In the genomic region with DNA sequence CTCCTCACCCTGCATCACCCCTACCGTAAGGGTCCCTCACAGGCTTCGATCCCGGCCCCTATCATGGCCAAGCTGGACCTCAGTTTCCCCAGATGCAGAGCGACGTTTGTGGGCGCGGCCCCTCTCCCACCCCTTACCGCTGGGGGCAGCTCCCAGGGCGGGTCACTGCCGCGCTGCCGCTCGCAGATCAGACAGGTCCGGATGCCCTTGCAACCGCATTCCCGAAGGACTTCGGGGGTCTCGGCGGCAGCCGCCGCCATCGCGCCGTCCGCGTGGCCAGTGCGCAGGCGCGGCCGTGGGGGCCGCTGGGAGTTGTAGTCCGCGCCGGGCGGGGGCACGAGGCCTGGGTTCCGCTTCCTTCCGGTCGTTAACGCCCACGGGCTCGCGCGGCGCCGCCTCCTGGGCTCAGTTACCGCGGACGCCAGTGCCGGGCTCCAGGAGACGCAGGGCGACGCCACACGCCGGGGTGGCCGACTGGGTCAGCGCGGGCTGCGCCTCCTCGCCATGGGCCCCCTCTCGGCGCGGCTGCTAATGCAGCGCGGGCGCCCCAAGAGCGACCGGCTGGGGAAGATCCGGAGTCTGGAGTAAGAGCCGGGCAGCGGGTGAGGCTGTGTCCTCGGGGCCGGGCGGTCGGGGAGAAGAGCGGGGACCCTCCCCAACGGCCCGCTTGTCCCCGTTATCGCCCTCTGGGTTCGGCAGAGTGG, we compare ENCODE assay signal across 1 cellular context.
TF ChIP-seq lines count a peak whose summit lies in the region.

A gene with protein sequence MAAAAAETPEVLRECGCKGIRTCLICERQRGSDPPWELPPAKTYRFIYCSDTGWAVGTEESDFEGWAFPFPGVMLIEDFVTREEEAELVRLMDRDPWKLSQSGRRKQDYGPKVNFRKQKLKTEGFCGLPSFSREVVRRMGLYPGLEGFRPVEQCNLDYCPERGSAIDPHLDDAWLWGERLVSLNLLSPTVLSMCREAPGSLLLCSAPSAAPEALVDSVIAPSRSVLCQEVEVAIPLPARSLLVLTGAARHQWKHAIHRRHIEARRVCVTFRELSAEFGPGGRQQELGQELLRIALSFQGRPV (minus strand): TSS at position 287 of the 704 bp plus-strand sequence. CDS start 27 bp downstream, at position 260.
Gene LRWD1 (plus strand): TSS at position 408 of the 704 bp plus-strand sequence. CDS start 97 bp downstream, at position 505.

TF ChIP-seq in HepG2, 621 proteins besides CTCF, POLR2A, EP300 and RAD21 (continued from another document and continues in another):
- TF ChIP-seq ZNF614 (CRISPR knock-in tag; IDR thresholded peaks at IDR 0.05; ENCODE audit: borderline replicate concordance): peak; percentile 23; the same call in 1 of the 2 replicates
- TF ChIP-seq NAIF1 (CRISPR knock-in tag; IDR thresholded peaks at IDR 0.05; ENCODE audit: borderline replicate concordance): no peak
- no peak for TF ChIP-seq NCOA2 (CRISPR knock-in tag; IDR thresholded peaks at IDR 0.05)
- no peak for TF ChIP-seq ZNF597 (CRISPR knock-in tag; IDR thresholded peaks at IDR 0.05)
- TF ChIP-seq YEATS4 (CRISPR knock-in tag; IDR thresholded peaks at IDR 0.05; ENCODE audit: borderline replicate concordance): peak; percentile 84; the same call in 1 of the 2 replicates
- TF ChIP-seq RBAK (CRISPR knock-in tag; IDR thresholded peaks at IDR 0.05): no peak
- no peak for TF ChIP-seq SIX4 (CRISPR knock-in tag; IDR thresholded peaks at IDR 0.05)
- TF ChIP-seq GATA4 (IDR thresholded peaks at IDR 0.05; ENCODE audit: borderline replicate concordance, low read depth): no peak
- TF ChIP-seq, protein P1, sequence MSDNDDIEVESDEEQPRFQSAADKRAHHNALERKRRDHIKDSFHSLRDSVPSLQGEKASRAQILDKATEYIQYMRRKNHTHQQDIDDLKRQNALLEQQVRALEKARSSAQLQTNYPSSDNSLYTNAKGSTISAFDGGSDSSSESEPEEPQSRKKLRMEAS (IDR thresholded peaks at IDR 0.05): peak; percentile 93
- TF ChIP-seq GFI1 (CRISPR knock-in tag; IDR thresholded peaks at IDR 0.05; ENCODE audit: borderline replicate concordance): no peak
- TF ChIP-seq, protein P2, sequence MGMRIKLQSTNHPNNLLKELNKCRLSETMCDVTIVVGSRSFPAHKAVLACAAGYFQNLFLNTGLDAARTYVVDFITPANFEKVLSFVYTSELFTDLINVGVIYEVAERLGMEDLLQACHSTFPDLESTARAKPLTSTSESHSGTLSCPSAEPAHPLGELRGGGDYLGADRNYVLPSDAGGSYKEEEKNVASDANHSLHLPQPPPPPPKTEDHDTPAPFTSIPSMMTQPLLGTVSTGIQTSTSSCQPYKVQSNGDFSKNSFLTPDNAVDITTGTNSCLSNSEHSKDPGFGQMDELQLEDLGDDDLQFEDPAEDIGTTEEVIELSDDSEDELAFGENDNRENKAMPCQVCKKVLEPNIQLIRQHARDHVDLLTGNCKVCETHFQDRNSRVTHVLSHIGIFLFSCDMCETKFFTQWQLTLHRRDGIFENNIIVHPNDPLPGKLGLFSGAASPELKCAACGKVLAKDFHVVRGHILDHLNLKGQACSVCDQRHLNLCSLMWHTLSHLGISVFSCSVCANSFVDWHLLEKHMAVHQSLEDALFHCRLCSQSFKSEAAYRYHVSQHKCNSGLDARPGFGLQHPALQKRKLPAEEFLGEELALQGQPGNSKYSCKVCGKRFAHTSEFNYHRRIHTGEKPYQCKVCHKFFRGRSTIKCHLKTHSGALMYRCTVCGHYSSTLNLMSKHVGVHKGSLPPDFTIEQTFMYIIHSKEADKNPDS (CRISPR knock-in tag; IDR thresholded peaks at IDR 0.05): no peak; the same call in 1 of the 2 replicates
- no peak; the same call in 1 of the 2 replicates for TF ChIP-seq ZMYM3 (CRISPR knock-in tag; IDR thresholded peaks at IDR 0.05)
- no peak for TF ChIP-seq BCL6 (CRISPR knock-in tag; IDR thresholded peaks at IDR 0.05)
- TF ChIP-seq PHF21A (CRISPR knock-in tag; IDR thresholded peaks at IDR 0.05): no peak
- no peak for TF ChIP-seq IKZF4 (CRISPR knock-in tag; IDR thresholded peaks at IDR 0.05; ENCODE audit: borderline replicate concordance, low read depth, not compliant biosample characterization)
- TF ChIP-seq ZNF235 (CRISPR knock-in tag; IDR thresholded peaks at IDR 0.05; ENCODE audit: borderline replicate concordance): no peak
- TF ChIP-seq, protein P3, sequence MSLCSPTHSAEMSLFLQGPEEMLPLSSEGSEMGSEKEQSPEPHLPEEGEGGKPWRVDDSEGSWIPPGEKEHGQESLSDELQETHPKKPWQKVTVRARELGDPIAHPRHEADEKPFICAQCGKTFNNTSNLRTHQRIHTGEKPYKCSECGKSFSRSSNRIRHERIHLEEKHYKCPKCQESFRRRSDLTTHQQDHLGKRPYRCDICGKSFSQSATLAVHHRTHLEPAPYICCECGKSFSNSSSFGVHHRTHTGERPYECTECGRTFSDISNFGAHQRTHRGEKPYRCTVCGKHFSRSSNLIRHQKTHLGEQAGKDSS (CRISPR knock-in tag; IDR thresholded peaks at IDR 0.05; ENCODE audit: borderline replicate concordance, low read depth): 0 out of 2 replicates have a peak, but pooled peaks have one; percentile 51
- TF ChIP-seq, protein P4, sequence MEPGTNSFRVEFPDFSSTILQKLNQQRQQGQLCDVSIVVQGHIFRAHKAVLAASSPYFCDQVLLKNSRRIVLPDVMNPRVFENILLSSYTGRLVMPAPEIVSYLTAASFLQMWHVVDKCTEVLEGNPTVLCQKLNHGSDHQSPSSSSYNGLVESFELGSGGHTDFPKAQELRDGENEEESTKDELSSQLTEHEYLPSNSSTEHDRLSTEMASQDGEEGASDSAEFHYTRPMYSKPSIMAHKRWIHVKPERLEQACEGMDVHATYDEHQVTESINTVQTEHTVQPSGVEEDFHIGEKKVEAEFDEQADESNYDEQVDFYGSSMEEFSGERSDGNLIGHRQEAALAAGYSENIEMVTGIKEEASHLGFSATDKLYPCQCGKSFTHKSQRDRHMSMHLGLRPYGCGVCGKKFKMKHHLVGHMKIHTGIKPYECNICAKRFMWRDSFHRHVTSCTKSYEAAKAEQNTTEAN (CRISPR knock-in tag; conservative IDR thresholded peaks at IDR 0.05): 0 out of 2 replicates have a peak, but pooled peaks have one; percentile 16
- TF ChIP-seq KDM4B (CRISPR knock-in tag; IDR thresholded peaks at IDR 0.05): no peak; the same call in 1 of the 2 replicates
- no peak for TF ChIP-seq ZNF496 (CRISPR knock-in tag; IDR thresholded peaks at IDR 0.05; ENCODE audit: insufficient replicate concordance)
- no peak for TF ChIP-seq REST (IDR thresholded peaks at IDR 0.05; ENCODE audit: borderline replicate concordance in 1 of 2, low read depth in 1 of 2, low read length in 2 of 2)
- no peak for TF ChIP-seq ZBTB20 (CRISPR knock-in tag; IDR thresholded peaks at IDR 0.05; ENCODE audit: borderline replicate concordance, low read depth)
- TF ChIP-seq PAWR (CRISPR knock-in tag; IDR thresholded peaks at IDR 0.05; ENCODE audit: borderline replicate concordance): no peak
- no peak for TF ChIP-seq ZNF740 (CRISPR knock-in tag; IDR thresholded peaks at IDR 0.05)
- no peak for TF ChIP-seq ZBTB21 (CRISPR knock-in tag; IDR thresholded peaks at IDR 0.05)
- TF ChIP-seq NR2F6 (IDR thresholded peaks at IDR 0.05): no peak
- no peak for TF ChIP-seq NR2F6 (CRISPR knock-in tag; IDR thresholded peaks at IDR 0.05)
- no peak for TF ChIP-seq KDM1A (CRISPR knock-in tag; IDR thresholded peaks at IDR 0.05)
- TF ChIP-seq PAF1 (CRISPR knock-in tag; IDR thresholded peaks at IDR 0.05): no peak
- TF ChIP-seq RAD51 (IDR thresholded peaks at IDR 0.05; ENCODE audit: borderline replicate concordance): no peak
- TF ChIP-seq NR2F2 (IDR thresholded peaks at IDR 0.05; ENCODE audit: borderline replicate concordance, low read depth): no peak
- TF ChIP-seq ISL2 (CRISPR knock-in tag; IDR thresholded peaks at IDR 0.05): 0 out of 2 replicates have a peak, but pooled peaks have one; percentile 24
- no peak for TF ChIP-seq MYNN (CRISPR knock-in tag; IDR thresholded peaks at IDR 0.05; ENCODE audit: low read depth)
- TF ChIP-seq ZNF674 (CRISPR knock-in tag; IDR thresholded peaks at IDR 0.05; ENCODE audit: low read depth): no peak
- TF ChIP-seq ZNF33B (CRISPR knock-in tag; IDR thresholded peaks at IDR 0.05): no peak
- TF ChIP-seq KDM6A (CRISPR knock-in tag; IDR thresholded peaks at IDR 0.05; ENCODE audit: low read depth): peak; percentile 12; the same call in 1 of the 2 replicates
- TF ChIP-seq CC2D1A (CRISPR knock-in tag; IDR thresholded peaks at IDR 0.05): no peak
- no peak for TF ChIP-seq SNAPC2 (CRISPR knock-in tag; IDR thresholded peaks at IDR 0.05)
- no peak for TF ChIP-seq ZNF251 (CRISPR knock-in tag; IDR thresholded peaks at IDR 0.05)
- TF ChIP-seq SAP130 (CRISPR knock-in tag; IDR thresholded peaks at IDR 0.05; ENCODE audit: low read depth): peak; percentile 96
- TF ChIP-seq, protein P5, sequence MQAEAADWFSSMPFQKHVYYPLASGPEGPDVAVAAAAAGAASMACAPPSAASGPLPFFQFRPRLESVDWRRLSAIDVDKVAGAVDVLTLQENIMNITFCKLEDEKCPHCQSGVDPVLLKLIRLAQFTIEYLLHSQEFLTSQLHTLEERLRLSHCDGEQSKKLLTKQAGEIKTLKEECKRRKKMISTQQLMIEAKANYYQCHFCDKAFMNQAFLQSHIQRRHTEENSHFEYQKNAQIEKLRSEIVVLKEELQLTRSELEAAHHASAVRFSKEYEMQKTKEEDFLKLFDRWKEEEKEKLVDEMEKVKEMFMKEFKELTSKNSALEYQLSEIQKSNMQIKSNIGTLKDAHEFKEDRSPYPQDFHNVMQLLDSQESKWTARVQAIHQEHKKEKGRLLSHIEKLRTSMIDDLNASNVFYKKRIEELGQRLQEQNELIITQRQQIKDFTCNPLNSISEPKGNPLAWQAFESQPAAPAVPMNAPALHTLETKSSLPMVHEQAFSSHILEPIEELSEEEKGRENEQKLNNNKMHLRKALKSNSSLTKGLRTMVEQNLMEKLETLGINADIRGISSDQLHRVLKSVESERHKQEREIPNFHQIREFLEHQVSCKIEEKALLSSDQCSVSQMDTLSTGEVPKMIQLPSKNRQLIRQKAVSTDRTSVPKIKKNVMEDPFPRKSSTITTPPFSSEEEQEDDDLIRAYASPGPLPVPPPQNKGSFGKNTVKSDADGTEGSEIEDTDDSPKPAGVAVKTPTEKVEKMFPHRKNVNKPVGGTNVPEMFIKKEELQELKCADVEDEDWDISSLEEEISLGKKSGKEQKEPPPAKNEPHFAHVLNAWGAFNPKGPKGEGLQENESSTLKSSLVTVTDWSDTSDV (CRISPR knock-in tag; IDR thresholded peaks at IDR 0.05): peak; percentile 90; the same call in 1 of the 2 replicates
- TF ChIP-seq ZFAT (CRISPR knock-in tag; conservative IDR thresholded peaks at IDR 0.05): no peak
- TF ChIP-seq NFIC (IDR thresholded peaks at IDR 0.05; ENCODE audit: low read length): no peak
